Comparison of ENCODE assay signal across 13 cellular contexts in the genomic region with DNA sequence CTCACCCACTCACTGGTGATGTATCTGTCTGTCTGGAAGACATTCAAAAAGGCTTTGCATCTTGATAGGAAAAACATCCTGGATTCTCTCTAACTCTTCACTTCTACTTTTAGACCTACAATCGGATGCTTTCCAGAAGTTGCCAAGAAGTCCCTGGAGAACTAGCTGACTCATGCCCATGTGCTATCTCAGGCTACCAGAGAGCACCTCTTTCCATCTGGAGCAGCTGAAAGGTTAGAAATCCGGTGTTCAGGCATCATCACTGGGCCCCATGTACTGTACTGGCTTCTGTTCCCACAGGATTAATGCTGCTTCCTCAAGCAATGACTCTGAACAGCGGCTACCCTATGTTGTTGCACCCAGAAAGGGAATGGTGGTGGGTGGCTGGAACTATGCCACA.
DNase-seq lines count a peak whose midpoint lies in the region; ATAC-seq and TF ChIP-seq lines count a peak whose summit lies in the region.
"Had no signal": no experiment of that assay in that cellular context is flagged by ENCODE, and none has a peak within 500 bp of the region (broad histone marks: within the 10 kb centered on the region; RNA-seq: fewer than 3 reads in every experiment).

No MANE protein-coding gene starts in this region.

- H3K4me1 Mint-ChIP-seq in CD4-positive, alpha-beta T cell (ENCODE audit: low read depth) = peaks cover 17% of the 10 kb centered on the region
- H3K4me1 Mint-ChIP-seq in natural killer cell treated with Interleukin-12 subunit alpha and Interleukin-12 subunit beta and Interleukin-15 and Interleukin-18, amount 100 ng/mL, for 72 hours (ENCODE audit: low read depth in 2 of 2) = peaks cover 18 to 19% of the 10 kb centered on the region in 2 donors

- no peak for ATAC-seq in CD4-positive, alpha-beta T cell (ENCODE audit: poor library complexity)
- ATAC-seq in psoas muscle = peak; percentile 49 to 73 (median 62)
- ATAC-seq in natural killer cell treated with Interleukin-12 subunit alpha and Interleukin-12 subunit beta and Interleukin-15 and Interleukin-18, amount 100 ng/mL, for 72 hours = no peak
- no peak for ATAC-seq in HG02763 (IDR thresholded peaks at IDR 0.05; ENCODE audit: unreplicated experiment)
- ATAC-seq: left lung had no signal

- peak overlapping the region; percentile 8 for H3K27ac Mint-ChIP-seq in CD4-positive, alpha-beta T cell
- H3K27ac Mint-ChIP-seq in natural killer cell treated with Interleukin-12 subunit alpha and Interleukin-12 subunit beta and Interleukin-15 and Interleukin-18, amount 100 ng/mL, for 72 hours = peak overlapping the region in 1 of 2 donors; percentile 57
- H3K27ac Mint-ChIP-seq: CD14-positive monocyte; dendritic cell treated with granulocyte-macrophage colony-stimulating factor and Interleukin-4, amounts not matched to agents 40 ng/mL and 50 ng/mL, for 4 days had no signal

- H3K36me3 ChIP-seq in psoas muscle (ENCODE audit: insufficient read depth in 1 of 2, low read depth in 1 of 2) = peaks cover 2 to 24% of the 10 kb centered on the region in 2 donors

- no peaks in the 10 kb centered on the region for H3K27me3 ChIP-seq in CD4-positive, alpha-beta T cell (ENCODE audit: control insufficient read depth, insufficient read depth, low read length)
- no peaks in the 10 kb centered on the region for H3K27me3 ChIP-seq in psoas muscle (ENCODE audit: insufficient read depth in 3 of 3, low read length in 2 of 3)
- H3K27me3 ChIP-seq: left lung had no signal

- no peak for TF ChIP-seq CTCF in CD4-positive, alpha-beta T cell (IDR thresholded peaks at IDR 0.05)
- TF ChIP-seq CTCF in psoas muscle (IDR thresholded peaks at IDR 0.05) = no peak

- H3K4me1 ChIP-seq in psoas muscle = no peaks in the 10 kb centered on the region
- H3K4me1 ChIP-seq: left lung had no signal

- 42 to 60% (median 43%) methylated on average over 3 of the region's 3 CpGs for WGBS in psoas muscle, 3 donors

- H3K27ac ChIP-seq in CD4-positive, alpha-beta T cell (ENCODE audit: low read depth, low read length) = no peak overlapping the region
- no peak overlapping the region for H3K27ac ChIP-seq in psoas muscle
- H3K27ac ChIP-seq: left lung had no signal

- intact Hi-C loops in CD4-positive, alpha-beta T cell (cut with DNase I, micrococcal nuclease) = no loop called here
- intact Hi-C loops in psoas muscle (cut with DNase I) = no loop called here

- CTCF ChIA-PET in CD4-positive, alpha-beta T cell (lab: Charles Lee) = no interaction called here

- POLR2A ChIA-PET in CD4-positive, alpha-beta T cell (lab: Charles Lee) = no interaction called here

- H3K27me3 Mint-ChIP-seq in CD4-positive, alpha-beta T cell = no peaks in the 10 kb centered on the region
- no peaks in the 10 kb centered on the region for H3K27me3 Mint-ChIP-seq in natural killer cell treated with Interleukin-12 subunit alpha and Interleukin-12 subunit beta and Interleukin-15 and Interleukin-18, amount 100 ng/mL, for 72 hours
- H3K27me3 Mint-ChIP-seq: dendritic cell treated with granulocyte-macrophage colony-stimulating factor and Interleukin-4, amounts not matched to agents 40 ng/mL and 50 ng/mL, for 4 days had no signal

- no peak overlapping the region for H3K4me3 ChIP-seq in psoas muscle
- H3K4me3 ChIP-seq: left lung had no signal

- H3K9me3 Mint-ChIP-seq in CD4-positive, alpha-beta T cell = peaks cover 2% of the 10 kb centered on the region
- H3K9me3 Mint-ChIP-seq in natural killer cell treated with Interleukin-12 subunit alpha and Interleukin-12 subunit beta and Interleukin-15 and Interleukin-18, amount 100 ng/mL, for 72 hours = no peaks in the 10 kb centered on the region

- no peaks in the 10 kb centered on the region for H3K9me3 ChIP-seq in CD4-positive, alpha-beta T cell (ENCODE audit: control insufficient read depth, low read length)
- H3K9me3 ChIP-seq in psoas muscle = no peaks in the 10 kb centered on the region
- H3K9me3 ChIP-seq: left lung had no signal

- peaks cover 92% of the 10 kb centered on the region for H3K36me3 Mint-ChIP-seq in CD4-positive, alpha-beta T cell (ENCODE audit: low read depth)
- H3K36me3 Mint-ChIP-seq in natural killer cell treated with Interleukin-12 subunit alpha and Interleukin-12 subunit beta and Interleukin-15 and Interleukin-18, amount 100 ng/mL, for 72 hours = peaks cover 55% of the 10 kb centered on the region

- no peak overlapping the region for H3K4me3 Mint-ChIP-seq in CD4-positive, alpha-beta T cell
- H3K4me3 Mint-ChIP-seq in natural killer cell treated with Interleukin-12 subunit alpha and Interleukin-12 subunit beta and Interleukin-15 and Interleukin-18, amount 100 ng/mL, for 72 hours = no peak overlapping the region
- H3K4me3 Mint-ChIP-seq: CD14-positive monocyte; dendritic cell treated with granulocyte-macrophage colony-stimulating factor and Interleukin-4, amounts not matched to agents 40 ng/mL and 50 ng/mL, for 4 days had no signal

- DNase-seq in CD4-positive, alpha-beta T cell = no peak
- DNase-seq in HT1080 (ENCODE audit: low read depth) (peak; percentile 25), fibroblast of gingiva (ENCODE audit: low read depth) (peak; percentile 40), psoas muscle (no peak), NCI-H774 (lab: John Stamatoyannopoulos, UW) (no peak)
- no peak for DNase-seq in natural killer cell treated with Interleukin-12 subunit alpha and Interleukin-12 subunit beta and Interleukin-15 and Interleukin-18, amount 100 ng/mL, for 72 hours (ENCODE audit: low spot score)
- DNase-seq: activated CD4-positive, alpha-beta T cell treated with anti-CD3 and anti-CD28 coated beads, Interleukin-2, amount 50 U/mL, for 48 hours; left lung; NCI-H2029; NCI-H69 had no signal

Comparison
In these comparisons a context has a peak if more than half of its experiments do, and no peak if none do; other contexts are left out.
1. ATAC-seq: peak in psoas muscle (4 of 4); none in CD4-positive, alpha-beta T cell (single experiment), natural killer cell treated with Interleukin-12 subunit alpha and Interleukin-12 subunit beta and Interleukin-15 and Interleukin-18, amount 100 ng/mL, for 72 hours (0 of 2) and HG02763 (single experiment).
2. DNase-seq: peak in HT1080 (single experiment) and fibroblast of gingiva (single experiment); none in CD4-positive, alpha-beta T cell (0 of 10), psoas muscle (0 of 2), natural killer cell treated with Interleukin-12 subunit alpha and Interleukin-12 subunit beta and Interleukin-15 and Interleukin-18, amount 100 ng/mL, for 72 hours (single experiment) and NCI-H774 (single experiment).